16 cellular contexts compared by ENCODE assay signal in genomic region chr6:1201547-1202200, GRCh38.
DNase-seq lines count a peak whose midpoint lies in the region; ATAC-seq lines count a peak whose summit lies in the region.
"Had no signal": no experiment of that assay in that cellular context is flagged by ENCODE, and none has a peak within 500 bp of the region (broad histone marks: within the 10 kb centered on the region; RNA-seq: fewer than 3 reads in every experiment).

No MANE protein-coding gene starts in this region.

- no peaks in the 10 kb centered on the region for H3K9me3 Mint-ChIP-seq in activated naive CD4-positive, alpha-beta T cell treated with anti-CD3 and anti-CD28 coated beads, Interleukin-2, amount 50 U/mL, for 72 hours
- H3K9me3 Mint-ChIP-seq in activated naive CD4-positive, alpha-beta T cell treated with anti-CD3 and anti-CD28 coated beads for 36 hours, result no peaks in the 10 kb centered on the region

- H3K27ac ChIP-seq in mesenchymal stem cell (ENCODE audit: low read length, poor library complexity, severe bottlenecking), result no peak overlapping the region
- H3K27ac ChIP-seq: A549 had no signal

- peaks cover 8% of the 10 kb centered on the region for H3K4me1 Mint-ChIP-seq in activated naive CD4-positive, alpha-beta T cell treated with anti-CD3 and anti-CD28 coated beads for 36 hours (ENCODE audit: low read depth)
- H3K4me1 Mint-ChIP-seq: CD14-positive monocyte had no signal

- H3K4ac ChIP-seq in mesenchymal stem cell (ENCODE audit: low read depth in 1 of 2, low read length in 2 of 2), result no peak overlapping the region

- H3K27me3 ChIP-seq in mesenchymal stem cell (ENCODE audit: control insufficient read depth in 1 of 2, insufficient read depth in 1 of 2, low read length in 2 of 2), result no peaks in the 10 kb centered on the region

- intact Hi-C loops in activated naive CD4-positive, alpha-beta T cell treated with anti-CD3 and anti-CD28 coated beads for 36 hours (cut with micrococcal nuclease), result no loop called here

- no peak overlapping the region for H4K8ac ChIP-seq in mesenchymal stem cell (ENCODE audit: low read length)

- peak overlapping the region; percentile 80 for H4K91ac ChIP-seq in mesenchymal stem cell (ENCODE audit: low read length)

- ATAC-seq in activated naive CD4-positive, alpha-beta T cell treated with anti-CD3 and anti-CD28 coated beads, Interleukin-2, amount 50 U/mL, for 72 hours, result peak; percentile 50 to 61
- peak; percentile 17 for ATAC-seq in stimulated activated naive CD8-positive, alpha-beta T cell treated with anti-CD3 and anti-CD28 coated beads, Interleukin-15, Interleukin-2, amounts not matched to agents 100 U/mL and 50 U/mL, for 24 hours
- ATAC-seq: A549, GM12878 had no signal

- peaks cover 6% of the 10 kb centered on the region for H3K27me3 Mint-ChIP-seq in activated naive CD4-positive, alpha-beta T cell treated with anti-CD3 and anti-CD28 coated beads for 36 hours (ENCODE audit: low read depth)

- H2AFZ ChIP-seq in mesenchymal stem cell (ENCODE audit: low read depth, low read length), result no peak overlapping the region

- H2BK120ac ChIP-seq in mesenchymal stem cell (ENCODE audit: low read depth, low read length), result no peak overlapping the region

- no peak overlapping the region for H3K27ac Mint-ChIP-seq in activated naive CD4-positive, alpha-beta T cell treated with anti-CD3 and anti-CD28 coated beads, Interleukin-2, amount 50 U/mL, for 72 hours
- no peak overlapping the region for H3K27ac Mint-ChIP-seq in activated naive CD4-positive, alpha-beta T cell treated with anti-CD3 and anti-CD28 coated beads for 36 hours
- H3K27ac Mint-ChIP-seq: CD14-positive monocyte had no signal

- no peak overlapping the region for H2BK12ac ChIP-seq in mesenchymal stem cell (ENCODE audit: low read length in 2 of 2)

- no peak overlapping the region for H3K14ac ChIP-seq in mesenchymal stem cell (ENCODE audit: low read length in 2 of 2)

- no peak overlapping the region for H3K18ac ChIP-seq in mesenchymal stem cell (ENCODE audit: low read depth in 1 of 2, low read length in 2 of 2)

- H3K4me3 ChIP-seq in mesenchymal stem cell (ENCODE audit: insufficient read depth in 1 of 2, low read depth in 1 of 2, low read length in 2 of 2), result no peak overlapping the region
- H3K4me3 ChIP-seq: A549, GM12878 had no signal

- no peak overlapping the region for H3K9ac ChIP-seq in mesenchymal stem cell (ENCODE audit: low read length)

- no peak overlapping the region for H2BK15ac ChIP-seq in mesenchymal stem cell (ENCODE audit: low read depth, poor library complexity, severe bottlenecking)

- H3K36me3 Mint-ChIP-seq in activated naive CD4-positive, alpha-beta T cell treated with anti-CD3 and anti-CD28 coated beads, Interleukin-2, amount 50 U/mL, for 72 hours, result no peaks in the 10 kb centered on the region
- no peaks in the 10 kb centered on the region for H3K36me3 Mint-ChIP-seq in activated naive CD4-positive, alpha-beta T cell treated with anti-CD3 and anti-CD28 coated beads for 36 hours (ENCODE audit: low read depth)
- H3K36me3 Mint-ChIP-seq: CD14-positive monocyte had no signal

- H3K23ac ChIP-seq in mesenchymal stem cell (ENCODE audit: low read length in 2 of 2), result no peak overlapping the region

- H3K4me1 ChIP-seq in mesenchymal stem cell (ENCODE audit: control insufficient read depth, insufficient read depth, low read depth, low read length), result peaks cover 1% of the 10 kb centered on the region
- H3K4me1 ChIP-seq: A549 had no signal

- no peak overlapping the region for H3K4me3 Mint-ChIP-seq in activated naive CD4-positive, alpha-beta T cell treated with anti-CD3 and anti-CD28 coated beads for 36 hours
- H3K4me3 Mint-ChIP-seq: CD14-positive monocyte had no signal

- no peak overlapping the region for H2AK5ac ChIP-seq in mesenchymal stem cell (ENCODE audit: low read length, severe bottlenecking)

- H3K4me2 ChIP-seq in mesenchymal stem cell (ENCODE audit: low read length, poor library complexity, severe bottlenecking), result no peak overlapping the region
- H3K4me2 ChIP-seq: A549 had no signal

- whole genome bisulfite sequencing in mesenchymal stem cell, result 84% methylated on average over 8 of the region's 9 CpGs

- DNase-seq in activated naive CD4-positive, alpha-beta T cell treated with anti-CD3 and anti-CD28 coated beads, Interleukin-2, amount 50 U/mL, for 72 hours (ENCODE audit: low spot score in 2 of 2), result no peak
- DNase-seq in activated naive CD4-positive, alpha-beta T cell treated with anti-CD3 and anti-CD28 coated beads for 36 hours, result no peak
- DNase-seq in M059J (ENCODE audit: low read depth) (peak; percentile 37), mesenchymal stem cell (no peak), MV-4-11 (lab: John Stamatoyannopoulos, UW) (no peak), HPDE6-E6E7 (ENCODE audit: extremely low spot score) (no peak)
- peak; percentile 15 for DNase-seq in stimulated activated naive CD8-positive, alpha-beta T cell treated with anti-CD3 and anti-CD28 coated beads, Interleukin-15, Interleukin-2, amounts not matched to agents 100 U/mL and 50 U/mL, for 24 hours
- DNase-seq: Caco-2, DMS53, NCI-H1930, NCI-H2171 treated with DMSO at 0.1 percent for 48 hours, NCI-H510A, SHP77 treated with DMSO at 0.1 percent for 48 hours had no signal

- CTCF ChIA-PET in activated naive CD4-positive, alpha-beta T cell treated with anti-CD3 and anti-CD28 coated beads for 36 hours (lab: Charles Lee), result interaction anchor here (0.8 kb wide), 1 partner anchor 76 kb away, joined by 3 read pairs; no protein-coding TSS in a partner anchor

- H3K36me3 ChIP-seq in mesenchymal stem cell (ENCODE audit: control insufficient read depth in 1 of 2, insufficient read depth in 2 of 2, low read depth in 1 of 2, low read length in 2 of 2), result no peaks in the 10 kb centered on the region

- no peak overlapping the region for H2BK5ac ChIP-seq in mesenchymal stem cell (ENCODE audit: low read depth, low read length, poor library complexity, severe bottlenecking)

- peaks cover under 1% of the 10 kb centered on the region for H3K9me3 ChIP-seq in mesenchymal stem cell (ENCODE audit: control insufficient read depth, low read length)
- H3K9me3 ChIP-seq: A549, Caco-2 had no signal

- no peaks in the 10 kb centered on the region for H3K79me1 ChIP-seq in mesenchymal stem cell (replicated peaks; ENCODE audit: low read length, poor library complexity, severe bottlenecking)

Comparison
In these comparisons a context has a peak if more than half of its experiments do, and no peak if none do; other contexts are left out.
1. DNase-seq: peak in M059J (single experiment) and stimulated activated naive CD8-positive, alpha-beta T cell treated with anti-CD3 and anti-CD28 coated beads, Interleukin-15, Interleukin-2, amounts not matched to agents 100 U/mL and 50 U/mL, for 24 hours (single experiment); none in activated naive CD4-positive, alpha-beta T cell treated with anti-CD3 and anti-CD28 coated beads, Interleukin-2, amount 50 U/mL, for 72 hours (0 of 2), activated naive CD4-positive, alpha-beta T cell treated with anti-CD3 and anti-CD28 coated beads for 36 hours (single experiment), mesenchymal stem cell (single experiment), MV-4-11 (single experiment) and HPDE6-E6E7 (single experiment).